9 cellular contexts compared by ENCODE assay signal in genomic region chr4:36256398-36256828, GRCh38. TPM values are rescaled to one million over a fixed set of nuclear protein-coding genes. Genes with fewer than 3 reads are reported as not detected.
DNase-seq lines count a peak whose midpoint lies in the region; ATAC-seq, FAIRE-seq and TF ChIP-seq lines count a peak whose summit lies in the region.
"Had no signal": no experiment of that assay in that cellular context is flagged by ENCODE, and none has a peak within 500 bp of the region (broad histone marks: within the 10 kb centered on the region; RNA-seq: fewer than 3 reads in every experiment).

No MANE protein-coding gene starts in this region.

- H3K4me1 ChIP-seq in OCI-LY1 (ENCODE audit: insufficient read depth, low read length, severe bottlenecking) (peaks cover 65% of the 10 kb centered on the region), ascending aorta (no peaks in the 10 kb centered on the region)

- 0 out of 2 replicates have a peak, but pooled peaks cover 5% of the 10 kb centered on the region for H3F3A ChIP-seq in OCI-LY1 (ENCODE audit: insufficient read depth, low read length)

- FAIRE-seq in frontal cortex (lab: Jason Lieb, UNC), result no peak

- H3K9me3 ChIP-seq in OCI-LY1 (ENCODE audit: low read length) (no peaks in the 10 kb centered on the region), ascending aorta (no peaks in the 10 kb centered on the region)

- DNase-seq in naive B cell (no peak), frontal cortex (ENCODE audit: low spot score in 2 of 2) (no peak), ascending aorta (ENCODE audit: low spot score in 2 of 2) (no peak)
- DNase-seq in central memory CD4-positive, alpha-beta T cell, result no peak
- DNase-seq in stimulated activated CD4-positive, alpha-beta T cell treated with anti-CD3 and anti-CD28 coated beads, Interleukin-4, amount 100 ng/mL, for 4 hours, result no peak

- H3K9ac ChIP-seq in OCI-LY1 (ENCODE audit: low read length), result peak overlapping the region; percentile 84
- H3K9ac ChIP-seq: KMS-11 had no signal

- H3K79me2 ChIP-seq in OCI-LY1 (ENCODE audit: insufficient read depth, low read length), result no peaks in the 10 kb centered on the region

- intact Hi-C loops in ascending aorta (cut with DNase I), result no loop called here

- peaks cover 27 to 32% (median 29%) of the 10 kb centered on the region in 3 donors for H3K4me1 Mint-ChIP-seq in naive B cell

- H3K9me3 Mint-ChIP-seq in naive B cell, result peaks cover 0 to 2% (median 0%) of the 10 kb centered on the region in 7 donors

- no peaks in the 10 kb centered on the region for H3K27me3 Mint-ChIP-seq in naive B cell

- no peaks in the 10 kb centered on the region for H4K20me1 ChIP-seq in OCI-LY1 (ENCODE audit: insufficient read depth, low read length)

- peak; percentile 56 for ATAC-seq in GM18870 (IDR thresholded peaks at IDR 0.05; ENCODE audit: unreplicated experiment)
- ATAC-seq in HG02623 (IDR thresholded peaks at IDR 0.05; ENCODE audit: unreplicated experiment), result peak; percentile 62
- peak; percentile 20 to 22 for ATAC-seq in naive B cell (ENCODE audit: low read depth in 2 of 2)

- H3K27ac ChIP-seq in OCI-LY1 (ENCODE audit: low read depth, low read length, poor library complexity, severe bottlenecking) (peak overlapping the region; percentile 98), ascending aorta (no peak overlapping the region)
- H3K27ac ChIP-seq: KMS-11 had no signal

- H2AFZ ChIP-seq in OCI-LY1 (ENCODE audit: low read length), result peak overlapping the region; percentile 88

- peak overlapping the region; percentile 83 to 94 (median 92) for H3K27ac Mint-ChIP-seq in naive B cell

- H3K27me3 ChIP-seq in OCI-LY1 (ENCODE audit: insufficient read depth, low read length) (no peaks in the 10 kb centered on the region), ascending aorta (no peaks in the 10 kb centered on the region)

- H3K36me3 Mint-ChIP-seq in naive B cell, result no peaks in the 10 kb centered on the region

- H3K36me3 ChIP-seq in OCI-LY1 (ENCODE audit: insufficient read depth, low read length), result no peaks in the 10 kb centered on the region
- no peaks in the 10 kb centered on the region for H3K36me3 ChIP-seq in ascending aorta

- H3K9me2 ChIP-seq in OCI-LY1 (ENCODE audit: low read depth, low read length), result no peaks in the 10 kb centered on the region

- peak overlapping the region; percentile 59 for H3K4me3 ChIP-seq in OCI-LY1 (ENCODE audit: low read depth, low read length, poor library complexity, severe bottlenecking)
- no peak overlapping the region for H3K4me3 ChIP-seq in ascending aorta

- H3K4me3 Mint-ChIP-seq in naive B cell, result peak overlapping the region; percentile 48 to 91 (median 80)

- peak overlapping the region; percentile 88 for H3K4me2 ChIP-seq in OCI-LY1 (ENCODE audit: low read length)
- H3K4me2 ChIP-seq: KMS-11 had no signal

- TF ChIP-seq CTCF in OCI-LY1 (IDR thresholded peaks at IDR 0.05; ENCODE audit: low read length) (no peak), ascending aorta (IDR thresholded peaks at IDR 0.05) (no peak)

RNA-seq across cellular contexts. Expression of gene ARAP2, which starts 12.1 kb away (rescaled TPM):
- 10 to 100 TPM; 15.9 to 49.3 (median 32.7) TPM for polyA plus RNA-seq in naive B cell (ENCODE audit: low read depth in 6 of 6)
- 57.1 TPM for total RNA-seq in frontal cortex
- total RNA-seq in ascending aorta, result 12.2 TPM

RNA-seq across cellular contexts. Expression of gene DTHD1, which starts 25.0 kb away (rescaled TPM):
- not detected for polyA plus RNA-seq in naive B cell (ENCODE audit: low read depth in 6 of 6)
- total RNA-seq in frontal cortex (under 0.01 TPM), ascending aorta (not detected)
